ENCODE assay signal across 1 cellular context in genomic region chr19:506404-507285, GRCh38.
TF ChIP-seq lines count a peak whose summit lies in the region.

No MANE protein-coding gene starts in this region.

TF ChIP-seq in HepG2, 621 proteins besides CTCF, POLR2A, EP300 and RAD21 (continued from another document):
- no peak; the same call in 1 of the 2 replicates for TF ChIP-seq ZNF503 (CRISPR knock-in tag; IDR thresholded peaks at IDR 0.05)
- no peak for TF ChIP-seq CENPBD1 (CRISPR knock-in tag; IDR thresholded peaks at IDR 0.05; ENCODE audit: borderline replicate concordance, low read depth)
- TF ChIP-seq ARID5B (CRISPR knock-in tag; IDR thresholded peaks at IDR 0.05), result no peak
- TF ChIP-seq HMGXB3 (CRISPR knock-in tag; IDR thresholded peaks at IDR 0.05; ENCODE audit: borderline replicate concordance), result no peak
- TF ChIP-seq ZNF775 (CRISPR knock-in tag; IDR thresholded peaks at IDR 0.05; ENCODE audit: borderline replicate concordance), result peak; percentile 82; the same call in 1 of the 2 replicates
- no peak for TF ChIP-seq HES4 (CRISPR knock-in tag; IDR thresholded peaks at IDR 0.05; ENCODE audit: borderline replicate concordance)
- no peak for TF ChIP-seq ATAD3A (CRISPR knock-in tag; IDR thresholded peaks at IDR 0.05)
- peak; percentile 49 for TF ChIP-seq RBM39 (IDR thresholded peaks at IDR 0.05; ENCODE audit: low read depth, low read length, poor library complexity, severe bottlenecking)
- no peak for TF ChIP-seq THAP11 (CRISPR knock-in tag; IDR thresholded peaks at IDR 0.05)
- TF ChIP-seq MIER3 (CRISPR knock-in tag; IDR thresholded peaks at IDR 0.05; ENCODE audit: borderline replicate concordance), result peak; percentile 16; the same call in 1 of the 2 replicates
- TF ChIP-seq NR0B2 (CRISPR knock-in tag; IDR thresholded peaks at IDR 0.05), result no peak
- peak; percentile 71; the same call in 1 of the 2 replicates for TF ChIP-seq KDM2A (CRISPR knock-in tag; IDR thresholded peaks at IDR 0.05; ENCODE audit: borderline replicate concordance, low read depth)
- TF ChIP-seq GTF2F1 (IDR thresholded peaks at IDR 0.05; ENCODE audit: low read length), result no peak
- TF ChIP-seq EZH2 (conservative IDR thresholded peaks at IDR 0.05; ENCODE audit: low read depth, low read length), result no peak
- TF ChIP-seq EED (CRISPR knock-in tag; IDR thresholded peaks at IDR 0.05), result no peak
- no peak for TF ChIP-seq ZNF749 (CRISPR knock-in tag; IDR thresholded peaks at IDR 0.05; ENCODE audit: borderline replicate concordance)
